30 cellular contexts compared by ENCODE assay signal in genomic region chr2:121774216-121774615, GRCh38.
"Had no signal": no experiment of that assay in that cellular context is flagged by ENCODE, and none has a peak within 500 bp of the region (broad histone marks: within the 10 kb centered on the region; RNA-seq: fewer than 3 reads in every experiment).

No MANE protein-coding gene starts in this region.

- H3K27ac Mint-ChIP-seq: naive B cell; natural killer cell; progenitor cell of endocrine pancreas; stimulated activated naive B cell treated with anti-CD40 and anti-IgM and Interleukin-4, amounts not matched to agents 10 μg/mL and 1 μg/mL and 100 μg/mL, for 72 hours had no signal

- H3K27ac ChIP-seq: hepatocyte, left lung, lower lobe of right lung, neural progenitor cell, neutrophil, ovary, skin epidermis, stomach, testis, thyroid gland, transverse colon, upper lobe of left lung, vagina had no signal

- H3K36me3 ChIP-seq: neural progenitor cell, ovary, thyroid gland, transverse colon, vagina had no signal

- H3K9ac ChIP-seq: neural progenitor cell had no signal

- DNase-seq: islet precursor cell; left cardiac atrium; left lung; lower lobe of right lung; mammary epithelial cell; mesenchymal stem cell; naive B cell; natural killer cell; nephron progenitor cell; occipital lobe; ovary; right cardiac atrium; stimulated activated CD4-positive, alpha-beta T cell treated with anti-CD3 and anti-CD28 coated beads, Interleukin-12 subunit alpha, Interleukin-12 subunit beta, amount 100 ng/mL, for 4 hours; stimulated activated CD4-positive, alpha-beta T cell treated with anti-CD3 and anti-CD28 coated beads, Interleukin-15, amount 100 ng/mL, for 24 hours; stimulated activated CD4-positive, alpha-beta T cell treated with anti-CD3 and anti-CD28 coated beads, Interleukin-2, amount 100 ng/mL, for 24 hours; stimulated activated CD4-positive, alpha-beta T cell treated with anti-CD3 and anti-CD28 coated beads, Interleukin-4, amount 100 ng/mL, for 1 hour; stimulated activated naive B cell treated with anti-CD40 and anti-IgM and Interleukin-4, amounts not matched to agents 10 μg/mL and 1 μg/mL and 100 μg/mL, for 72 hours; stimulated activated naive CD8-positive, alpha-beta T cell treated with anti-CD3 and anti-CD28 coated beads, Interleukin-15, Interleukin-2, amounts not matched to agents 100 U/mL and 50 U/mL, for 24 hours; stomach; testis; thyroid gland; transverse colon; upper lobe of left lung had no signal

- H3K36me3 Mint-ChIP-seq: naive B cell, natural killer cell had no signal

- H3K4me2 ChIP-seq: hepatocyte, neural progenitor cell had no signal

- H2AFZ ChIP-seq: hepatocyte, neural progenitor cell had no signal

- H3K27me3 ChIP-seq: hepatocyte, left lung, neural progenitor cell, neutrophil, ovary, stomach, testis, thyroid gland, transverse colon, upper lobe of left lung, vagina had no signal

- H3K9me3 Mint-ChIP-seq: naive B cell; natural killer cell; nephron progenitor cell; neural progenitor cell; stimulated activated naive B cell treated with anti-CD40 and anti-IgM and Interleukin-4, amounts not matched to agents 10 μg/mL and 1 μg/mL and 100 μg/mL, for 72 hours had no signal

- H3K4me1 Mint-ChIP-seq: naive B cell, natural killer cell had no signal

- H3K4me1 ChIP-seq: left lung, lower lobe of right lung, testis, thyroid gland, vagina had no signal

- H3K9me3 ChIP-seq: left lung, lower lobe of right lung, neutrophil, ovary, stomach, testis, thyroid gland, transverse colon, upper lobe of left lung, vagina had no signal

- ATAC-seq: left cardiac atrium; left lung; lower lobe of right lung; natural killer cell; right cardiac atrium; sciatic nerve; stimulated activated naive B cell treated with anti-CD40 and anti-IgM and Interleukin-4, amounts not matched to agents 10 μg/mL and 1 μg/mL and 100 μg/mL, for 72 hours; stimulated activated naive CD8-positive, alpha-beta T cell treated with anti-CD3 and anti-CD28 coated beads, Interleukin-15, Interleukin-2, amounts not matched to agents 100 U/mL and 50 U/mL, for 24 hours had no signal

- H3K4me3 Mint-ChIP-seq: naive B cell; natural killer cell; nephron progenitor cell; neural progenitor cell; stimulated activated naive B cell treated with anti-CD40 and anti-IgM and Interleukin-4, amounts not matched to agents 10 μg/mL and 1 μg/mL and 100 μg/mL, for 72 hours had no signal

- H3K79me2 ChIP-seq: hepatocyte had no signal

- H3K4me3 ChIP-seq: hepatocyte, left lung, lower lobe of right lung, neural progenitor cell, ovary, skin epidermis, stomach, testis, thyroid gland, transverse colon, upper lobe of left lung, vagina had no signal

- H3K27me3 Mint-ChIP-seq: naive B cell; progenitor cell of endocrine pancreas; stimulated activated naive B cell treated with anti-CD40 and anti-IgM and Interleukin-4, amounts not matched to agents 10 μg/mL and 1 μg/mL and 100 μg/mL, for 72 hours had no signal
